ENCODE assay signal across 13 cellular contexts in the genomic region with DNA sequence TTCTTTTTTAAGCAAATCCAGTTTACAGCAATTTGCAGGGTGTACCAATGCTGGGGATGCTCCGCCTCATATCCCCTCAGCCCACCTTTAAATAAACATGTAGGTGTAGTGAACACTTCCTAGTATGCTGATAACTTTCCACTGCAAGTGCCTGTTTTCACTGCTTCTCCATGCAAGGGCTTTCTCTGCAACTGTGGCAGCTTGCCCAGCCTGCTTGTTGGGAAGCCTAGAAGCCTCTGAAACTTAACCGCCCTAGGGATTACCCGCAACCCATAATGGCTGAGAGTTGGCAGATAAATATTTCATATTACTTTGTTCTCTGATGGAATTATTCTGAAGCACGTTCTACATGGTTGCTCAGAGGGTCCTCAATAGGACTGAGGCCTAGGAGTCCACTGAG.
A peak's percentile ranks its signal among the peaks of the same experiment; 100 is the strongest.
DNase-seq lines count a peak whose midpoint lies in the region; ATAC-seq and TF ChIP-seq lines count a peak whose summit lies in the region.
"Had no signal": no experiment of that assay in that cellular context is flagged by ENCODE, and none has a peak within 500 bp of the region (broad histone marks: within the 10 kb centered on the region; RNA-seq: fewer than 3 reads in every experiment).

No MANE protein-coding gene starts in this region.

- H3K4me1 ChIP-seq in testis (no peaks in the 10 kb centered on the region), esophagus squamous epithelium (no peaks in the 10 kb centered on the region)
- H3K4me1 ChIP-seq: Caco-2 had no signal

- H3K9me3 ChIP-seq in testis (no peaks in the 10 kb centered on the region), esophagus squamous epithelium (no peaks in the 10 kb centered on the region)
- H3K9me3 ChIP-seq: BLaER1, Caco-2 had no signal

- TF ChIP-seq CTCF in testis (IDR thresholded peaks at IDR 0.05) (no peak), esophagus squamous epithelium (IDR thresholded peaks at IDR 0.05) (no peak)

- H3K4me3 ChIP-seq in testis, result no peak overlapping the region
- no peak overlapping the region for H3K4me3 ChIP-seq in esophagus squamous epithelium
- H3K4me3 ChIP-seq: BLaER1 had no signal

- ATAC-seq in activated naive CD4-positive, alpha-beta T cell treated with anti-CD3 and anti-CD28 coated beads, Interleukin-2, amount 50 U/mL, for 72 hours, result no peak

- no peaks in the 10 kb centered on the region for H3K27me3 ChIP-seq in testis
- H3K27me3 ChIP-seq in esophagus squamous epithelium, result no peaks in the 10 kb centered on the region
- H3K27me3 ChIP-seq: BLaER1 had no signal

- H3K36me3 ChIP-seq in testis (ENCODE audit: low read depth, missing control alignments) (no peaks in the 10 kb centered on the region), esophagus squamous epithelium (no peaks in the 10 kb centered on the region)
- H3K36me3 ChIP-seq: BLaER1 had no signal

- no peaks in the 10 kb centered on the region for H3K36me3 Mint-ChIP-seq in activated naive CD4-positive, alpha-beta T cell treated with anti-CD3 and anti-CD28 coated beads, Interleukin-2, amount 50 U/mL, for 72 hours
- H3K36me3 Mint-ChIP-seq: CD8-positive, alpha-beta memory T cell had no signal

- no peaks in the 10 kb centered on the region for H3K9me3 Mint-ChIP-seq in activated naive CD4-positive, alpha-beta T cell treated with anti-CD3 and anti-CD28 coated beads, Interleukin-2, amount 50 U/mL, for 72 hours
- H3K9me3 Mint-ChIP-seq: CD8-positive, alpha-beta memory T cell; HFFc6 had no signal

- intact Hi-C loops in testis (cut with DNase I; ENCODE audit: low total_unique reads) (no loop called here), esophagus squamous epithelium (cut with DNase I) (no loop called here)

- H3K27ac Mint-ChIP-seq in activated naive CD4-positive, alpha-beta T cell treated with anti-CD3 and anti-CD28 coated beads, Interleukin-2, amount 50 U/mL, for 72 hours, result no peak overlapping the region
- H3K27ac Mint-ChIP-seq: CD8-positive, alpha-beta memory T cell; HFFc6 had no signal

- H3K27ac ChIP-seq in testis (no peak overlapping the region), esophagus squamous epithelium (no peak overlapping the region)
- H3K27ac ChIP-seq: 22Rv1, BLaER1 had no signal

- peak; percentile 12 for DNase-seq in DMS 273 (lab: John Stamatoyannopoulos, UW; ENCODE audit: unreplicated experiment)
- no peak for DNase-seq in DMS 273 treated with DMSO at 0.1 percent for 48 hours (lab: John Stamatoyannopoulos, UW)
- peak; percentile 1 for DNase-seq in Ammon's horn (ENCODE audit: low spot score)
- peak; percentile 6 for DNase-seq in fibroblast of the conjunctiva (ENCODE audit: low read depth)
- DNase-seq in testis, result peak; percentile 28
- no peak for DNase-seq in esophagus squamous epithelium (lab: John Stamatoyannopoulos, UW)
- no peak for DNase-seq in activated naive CD4-positive, alpha-beta T cell treated with anti-CD3 and anti-CD28 coated beads, Interleukin-2, amount 50 U/mL, for 72 hours (ENCODE audit: low spot score in 2 of 2)
- DNase-seq: Caco-2; CD8-positive, alpha-beta memory T cell; HCEC 1CT; HFFc6 had no signal

- 83 to 88% methylated on average over 4 of the region's 4 CpGs for WGBS in testis, 2 donors
- 66 to 68% methylated on average over 2 to 4 of the region's 4 CpGs for WGBS in esophagus squamous epithelium, 2 donors

- no peak for TF ChIP-seq POLR2A in testis (IDR thresholded peaks at IDR 0.05)
- TF ChIP-seq POLR2A in esophagus squamous epithelium (IDR thresholded peaks at IDR 0.05), result no peak

Comparison
In these comparisons a context has a peak if more than half of its experiments do, and no peak if none do; other contexts are left out.
1. DNase-seq: peak in DMS 273 (single experiment), Ammon's horn (single experiment), fibroblast of the conjunctiva (single experiment) and testis (single experiment); none in DMS 273 treated with DMSO at 0.1 percent for 48 hours (single experiment), esophagus squamous epithelium (single experiment) and activated naive CD4-positive, alpha-beta T cell treated with anti-CD3 and anti-CD28 coated beads, Interleukin-2, amount 50 U/mL, for 72 hours (0 of 2).